Comparison of ENCODE assay signal across 8 cellular contexts in genomic region chr20:34704177-34705007, GRCh38. TPM values are rescaled to one million over a fixed set of nuclear protein-coding genes. Genes with fewer than 3 reads are reported as not detected.
DNase-seq lines count a peak whose midpoint lies in the region; ATAC-seq and TF ChIP-seq lines count a peak whose summit lies in the region.

Gene TP53INP2, plus strand, starts transcription at chr20:34704344. Its CDS starts 4,396 bp downstream, at chr20:34708740.

- no peaks in the 10 kb centered on the region for H3K36me3 ChIP-seq in heart left ventricle
- no peaks in the 10 kb centered on the region for H3K36me3 ChIP-seq in transverse colon

- ATAC-seq in HG02840 (IDR thresholded peaks at IDR 0.05; ENCODE audit: low FRiP score, unreplicated experiment): peak; percentile 62
- ATAC-seq in heart left ventricle: peak; percentile 79 to 87 (median 83)

- in situ Hi-C loops in transverse colon (cut with MboI; ENCODE audit: low pct_ligation_motif_present in 1 of 4, low pct_unique_long_range_greater_than_20kb in 1 of 4, low sequenced_read_pairs in 3 of 4): loop anchor here in 3 of 4 donors (25.0 kb wide), 2 partner anchors 142 to 392 kb away; partner anchors contain the start of genes MAP1LC3A (in 2 of the 3) and AHCY (in 1 of the 3)

- H3K4me1 ChIP-seq in heart left ventricle (peaks cover 0 to 53% (median 36%) of the 10 kb centered on the region in 12 donors), transverse colon (peaks cover 16 to 47% (median 38%) of the 10 kb centered on the region in 4 donors)

- TF ChIP-seq POLR2A in heart left ventricle (IDR thresholded peaks at IDR 0.05) (peak; percentile 69 to 94), transverse colon (IDR thresholded peaks at IDR 0.05) (peak; percentile 53)

- DNase-seq in GM10266 (ENCODE audit: extremely low spot score): peak; percentile 91
- peak; percentile 80 for DNase-seq in NCI-H1694 (lab: John Stamatoyannopoulos, UW)
- DNase-seq in T-helper 1 cell: peak; percentile 80 to 91 (median 88)
- DNase-seq in amniotic epithelial cell (ENCODE audit: low read depth): peak; percentile 88
- DNase-seq in heart left ventricle: peak; percentile 95 to 98 (median 96)
- DNase-seq in posterior cingulate gyrus: peak; percentile 86 to 98 (median 92)
- DNase-seq in transverse colon: peak; percentile 96

- H3K4me3 ChIP-seq in heart left ventricle (peak within 1 kb of the TSS; percentile 65 to 94 (median 82)), transverse colon (peak within 1 kb of the TSS; percentile 69 to 97 (median 78))

- TF ChIP-seq CTCF in GM10266 (IDR thresholded peaks at IDR 0.05; ENCODE audit: control insufficient read depth, insufficient read depth, low read depth, missing control alignments) (no peak), heart left ventricle (IDR thresholded peaks at IDR 0.05) (peak in 1 of 12 donors; percentile 18), transverse colon (IDR thresholded peaks at IDR 0.05) (no peak)

- 0 to 1% (median 1%) methylated on average over 20 to 82 of the region's 82 CpGs for WGBS in heart left ventricle, 4 donors
- 2% methylated on average over 37 of the region's 82 CpGs; no CpG with 5 or more reads in 1 of the 2 donors for WGBS in transverse colon (ENCODE audit: low coverage in 1 of 2), 2 donors

- H3K27ac ChIP-seq in heart left ventricle (peak within 1 kb of the TSS; percentile 92 to 100 (median 99)), transverse colon (peak within 1 kb of the TSS; percentile 98 to 100 (median 100))

- intact Hi-C loops in heart left ventricle (cut with DNase I) (loop anchor here (1.0 to 10.0 kb wide), 14 partner anchors 27 to 402 kb away; partner anchors contain the start of genes PIGU (in 3 of the 10), AHCY (in 2 of the 10) and MAP1LC3A (in 1 of the 10)), posterior cingulate gyrus (cut with DNase I) (loop anchor here (2.0 to 10.0 kb wide), 2 partner anchors 28 to 400 kb away; partner anchors contain the start of genes AHCY and PIGU), transverse colon (cut with DNase I; ENCODE audit: low total_unique reads) (no loop called here)

- peaks cover 0 to 5% (median 0%) of the 10 kb centered on the region in 9 donors for H3K27me3 ChIP-seq in heart left ventricle
- H3K27me3 ChIP-seq in transverse colon: no peaks in the 10 kb centered on the region

- H3K9me3 ChIP-seq in heart left ventricle (no peaks in the 10 kb centered on the region), transverse colon (no peaks in the 10 kb centered on the region)

- no peak for TF ChIP-seq EP300 in transverse colon (IDR thresholded peaks at IDR 0.05; ENCODE audit: low read depth)

RNA-seq across cellular contexts. Expression of gene TP53INP2, which starts in this region (rescaled TPM):
- total RNA-seq in heart left ventricle (100 to 1,000 TPM in 5 of 9 donors, 10 to 100 TPM in 4; 70.4 to 176 (median 111) TPM), transverse colon (10 to 100 TPM; 12.9 to 80.8 (median 57.9) TPM)
- polyA plus RNA-seq in heart left ventricle: 10 to 100 TPM; 54.6 to 93.7 TPM

Comparison
In these comparisons a context has a peak if more than half of its experiments do, and no peak if none do; other contexts are left out.
1. Peak in every context shown above with its lines: DNase-seq, ATAC-seq, H3K4me3 ChIP-seq and H3K27ac ChIP-seq.